32 cellular contexts compared by ENCODE assay signal in genomic region chr6:64973142-64973541, GRCh38.
DNase-seq lines count a peak whose midpoint lies in the region; ATAC-seq, FAIRE-seq and TF ChIP-seq lines count a peak whose summit lies in the region.
"Had no signal": no experiment of that assay in that cellular context is flagged by ENCODE, and none has a peak within 500 bp of the region (broad histone marks: within the 10 kb centered on the region; RNA-seq: fewer than 3 reads in every experiment).

No MANE protein-coding gene starts in this region.

- POLR2A ChIA-PET in HepG2 (lab: Yijun Ruan, JAX) (no interaction called here), HEK293 (lab: Yijun Ruan, JAX) (no interaction called here)

- H3K4me2 ChIP-seq in HepG2 (ENCODE audit: low read depth, low read length) (no peak overlapping the region), smooth muscle cell (peak overlapping the region; percentile 49)
- H3K4me2 ChIP-seq: A549; BLaER1; BLaER1 treated with 17β-estradiol and CSF1 and Interleukin-3, amounts not matched to agents 10 nM and 100 nM had no signal

- TF ChIP-seq EP300 in HepG2 (IDR thresholded peaks at IDR 0.05; ENCODE audit: low read depth in 2 of 2, low read length in 2 of 2) (no peak), HepG2 (CRISPR knock-in tag; IDR thresholded peaks at IDR 0.05; ENCODE audit: borderline replicate concordance) (no peak)

- TF ChIP-seq CTCF in HepG2 (CRISPR knock-in tag; IDR thresholded peaks at IDR 0.05) (no peak), right lobe of liver (IDR thresholded peaks at IDR 0.05) (no peak), HEK293 (tag by site-specific recombination; IDR thresholded peaks at IDR 0.05) (no peak), smooth muscle cell (IDR thresholded peaks at IDR 0.05; ENCODE audit: borderline replicate concordance, insufficient read depth, poor library complexity, severe bottlenecking) (no peak)

- DNase-seq in HepG2 (ENCODE audit: low spot score) (no peak), right lobe of liver (no peak), smooth muscle cell (lab: John Stamatoyannopoulos, UW; ENCODE audit: unreplicated experiment) (no peak), activated gamma-delta T cell (lab: John Stamatoyannopoulos, UW) (no peak)
- DNase-seq: 8988T; ACHN; AML-193; BE2C; C1 segment of cervical spinal cord; Caco-2; Calu3; CD4-positive, alpha-beta memory T cell; CD4-positive, alpha-beta T cell; CD4-positive, CD25-positive, alpha-beta regulatory T cell; CD8-positive, alpha-beta memory T cell; CD8-positive, alpha-beta T cell; COR-L47; DMS 273 treated with DMSO at 0.1 percent for 48 hours; DMS153; DMS53; DMS79; DMS79 treated with DMSO at 0.1 percent for 48 hours; DND-41; EL had no signal

- H3K9me3 ChIP-seq in HepG2 (ENCODE audit: low read length) (no peaks in the 10 kb centered on the region), right lobe of liver (no peaks in the 10 kb centered on the region), HEK293 (ENCODE audit: control insufficient read depth, insufficient read depth, low read depth, low read length) (no peaks in the 10 kb centered on the region), smooth muscle cell (replicated peaks; ENCODE audit: low read depth) (no peaks in the 10 kb centered on the region)
- H3K9me3 ChIP-seq: A549, BE2C, BLaER1, Caco-2 had no signal

- ATAC-seq in HepG2, result no peak
- no peak for ATAC-seq in right lobe of liver
- ATAC-seq in GM18868 (IDR thresholded peaks at IDR 0.05; ENCODE audit: unreplicated experiment), result no peak
- ATAC-seq: A549; CD8-positive, alpha-beta T cell had no signal

- CTCF ChIA-PET in HepG2 (lab: Yijun Ruan, JAX; ENCODE audit: low intra/inter-chr PET ratio, low total read pairs), result no interaction called here
- CTCF ChIA-PET in HEK293 (lab: Yijun Ruan, JAX), result no interaction called here

- H4K20me1 ChIP-seq in HepG2 (ENCODE audit: insufficient read depth, low read length), result no peaks in the 10 kb centered on the region
- no peaks in the 10 kb centered on the region for H4K20me1 ChIP-seq in smooth muscle cell (ENCODE audit: low read depth)
- H4K20me1 ChIP-seq: BLaER1; BLaER1 treated with 17β-estradiol and CSF1 and Interleukin-3, amounts not matched to agents 10 nM and 100 nM had no signal

- intact Hi-C loops in HepG2 (cut with micrococcal nuclease; ENCODE audit: unreplicated experiment), result no loop called here
- intact Hi-C loops in right lobe of liver (cut with DNase I), result no loop called here

- H3K36me3 ChIP-seq in HepG2 (replicated peaks in 1 of 2; ENCODE audit: control insufficient read depth in 1 of 2, insufficient read depth in 2 of 2, low read length in 2 of 2), result no peaks in the 10 kb centered on the region
- no peaks in the 10 kb centered on the region for H3K36me3 ChIP-seq in right lobe of liver
- no peaks in the 10 kb centered on the region for H3K36me3 ChIP-seq in HEK293 (ENCODE audit: control insufficient read depth in 2 of 2, insufficient read depth in 1 of 2, low read length in 2 of 2)
- H3K36me3 ChIP-seq in smooth muscle cell (ENCODE audit: low read depth), result no peaks in the 10 kb centered on the region
- H3K36me3 ChIP-seq: BE2C; BLaER1; BLaER1 treated with 17β-estradiol and CSF1 and Interleukin-3, amounts not matched to agents 10 nM and 100 nM had no signal

- TF ChIP-seq POLR2A in HepG2 (IDR thresholded peaks at IDR 0.05; ENCODE audit: insufficient read depth in 1 of 2, low read depth in 2 of 2, low read length in 2 of 2) (no peak), right lobe of liver (IDR thresholded peaks at IDR 0.05) (no peak)

- H3K4me3 ChIP-seq in HepG2 (replicated peaks in 1 of 3; ENCODE audit: insufficient read depth in 1 of 3, low read depth in 2 of 3, low read length in 3 of 3) (no peak overlapping the region), right lobe of liver (no peak overlapping the region), HEK293 (ENCODE audit: low read depth, low read length) (no peak overlapping the region), smooth muscle cell (no peak overlapping the region)
- H3K4me3 ChIP-seq: A549; BLaER1; BLaER1 treated with 17β-estradiol and CSF1 and Interleukin-3, amounts not matched to agents 10 nM and 100 nM had no signal

- H2AFZ ChIP-seq in HepG2 (ENCODE audit: low read length), result no peak overlapping the region
- no peak overlapping the region for H2AFZ ChIP-seq in smooth muscle cell (ENCODE audit: low read depth)

- BruUV-seq in HepG2 (replicated peaks; lab: Mats Ljungman, UMichigan), result no TSS peak

- no peaks in the 10 kb centered on the region for H3F3A ChIP-seq in smooth muscle cell (ENCODE audit: low read depth)

- H3K9ac ChIP-seq in HepG2 (ENCODE audit: insufficient read depth, low read depth, low read length) (no peak overlapping the region), smooth muscle cell (ENCODE audit: low read depth) (no peak overlapping the region)
- H3K9ac ChIP-seq: BLaER1; BLaER1 treated with 17β-estradiol and CSF1 and Interleukin-3, amounts not matched to agents 10 nM and 100 nM had no signal

- FAIRE-seq in HepG2 (lab: Jason Lieb, UNC), result no peak
- FAIRE-seq: A549, D721Med had no signal

- in situ Hi-C loops in HepG2 (cut with HindIII; ENCODE audit: extremely low pct_ligation_motif_present, low pct_unique_long_range_greater_than_20kb), result no loop called here

- no peaks in the 10 kb centered on the region for H3K4me1 ChIP-seq in HepG2 (ENCODE audit: insufficient read depth, low read length)
- no peaks in the 10 kb centered on the region for H3K4me1 ChIP-seq in right lobe of liver
- no peaks in the 10 kb centered on the region for H3K4me1 ChIP-seq in HEK293 (ENCODE audit: control insufficient read depth, insufficient read depth, low read length)
- H3K4me1 ChIP-seq in smooth muscle cell (ENCODE audit: low read depth), result no peaks in the 10 kb centered on the region
- H3K4me1 ChIP-seq: A549; BE2C; BLaER1; BLaER1 treated with 17β-estradiol and CSF1 and Interleukin-3, amounts not matched to agents 10 nM and 100 nM; Caco-2 had no signal

- 2% methylated on average over 2 of the region's 2 CpGs for WGBS in HepG2 (ENCODE audit: low lambda C conversion rate)
- 47% methylated on average over 2 of the region's 2 CpGs for WGBS in right lobe of liver (ENCODE audit: insufficient coverage, low coverage, low lambda C conversion rate, missing lambda C conversion rate)
- WGBS in smooth muscle cell (ENCODE audit: low lambda C conversion rate), result 44% methylated on average over 2 of the region's 2 CpGs

- no peak overlapping the region for H3K27ac ChIP-seq in HepG2 (ENCODE audit: extremely low read length, insufficient read depth, low read length)
- no peak overlapping the region for H3K27ac ChIP-seq in right lobe of liver
- H3K27ac ChIP-seq in HEK293 (ENCODE audit: extremely low read depth, low read depth, low read length), result no peak overlapping the region
- no peak overlapping the region for H3K27ac ChIP-seq in smooth muscle cell (ENCODE audit: low read depth)
- H3K27ac ChIP-seq: 22Rv1; A549; BLaER1; BLaER1 treated with 17β-estradiol and CSF1 and Interleukin-3, amounts not matched to agents 10 nM and 100 nM; C4-2B had no signal

- no peaks in the 10 kb centered on the region for H3K79me2 ChIP-seq in HepG2 (ENCODE audit: insufficient read depth, low read length)
- H3K79me2 ChIP-seq in smooth muscle cell (ENCODE audit: low read depth), result no peaks in the 10 kb centered on the region

- no peaks in the 10 kb centered on the region for H3K27me3 ChIP-seq in HepG2 (ENCODE audit: control insufficient read depth in 1 of 2, insufficient read depth in 2 of 2, low read length in 2 of 2)
- no peaks in the 10 kb centered on the region for H3K27me3 ChIP-seq in right lobe of liver
- H3K27me3 ChIP-seq in smooth muscle cell (ENCODE audit: low read depth), result no peaks in the 10 kb centered on the region
- H3K27me3 ChIP-seq: BE2C; BLaER1; BLaER1 treated with 17β-estradiol and CSF1 and Interleukin-3, amounts not matched to agents 10 nM and 100 nM had no signal

- no peak for TF ChIP-seq RAD21 in HepG2 (CRISPR knock-in tag; IDR thresholded peaks at IDR 0.05)

TF ChIP-seq in HepG2, 621 proteins besides CTCF, POLR2A, EP300 and RAD21 (continues in another document):
- TF ChIP-seq ATF6 (CRISPR knock-in tag; conservative IDR thresholded peaks at IDR 0.05) (no peak), IKZF4 (CRISPR knock-in tag; IDR thresholded peaks at IDR 0.05; ENCODE audit: borderline replicate concordance, low read depth, not compliant biosample characterization) (no peak), CREB1 (IDR thresholded peaks at IDR 0.05) (peak; percentile 75), CREB1 (CRISPR knock-in tag; IDR thresholded peaks at IDR 0.05) (no peak)

TF ChIP-seq in HEK293, 187 proteins besides CTCF, POLR2A, EP300 and RAD21:
- TF ChIP-seq PATZ1 (tag by site-specific recombination; IDR thresholded peaks at IDR 0.05), result no peak
- TF ChIP-seq TRIM28 (IDR thresholded peaks at IDR 0.05; ENCODE audit: borderline replicate concordance, low read length), result 0 out of 2 replicates have a peak, but pooled peaks have one; percentile 26
